Comparison of ENCODE assay signal across 1 cellular context in the genomic region with DNA sequence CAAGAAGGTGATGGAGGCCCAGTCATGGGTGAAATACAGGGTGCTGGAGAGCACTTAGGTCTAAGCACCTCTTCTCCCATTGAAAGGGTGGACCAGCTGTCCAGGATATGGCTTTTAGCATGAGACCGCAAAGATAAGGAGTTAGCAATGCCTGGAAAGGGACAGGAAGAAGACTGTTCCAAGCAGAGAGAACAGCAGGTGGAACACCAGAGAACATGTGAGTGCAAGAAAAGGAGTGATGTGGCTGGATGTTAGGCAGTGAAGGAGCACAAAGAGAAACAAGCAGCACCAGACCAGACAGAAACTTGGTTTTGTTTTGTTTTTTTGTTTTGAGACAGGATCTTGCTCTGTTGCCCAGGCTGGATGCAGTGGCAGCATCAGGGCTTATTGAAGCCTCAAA.
TF ChIP-seq lines count a peak whose summit lies in the region.

No MANE protein-coding gene starts in this region.

TF ChIP-seq in H1, 55 proteins besides CTCF, POLR2A, EP300 and RAD21:
- TF ChIP-seq CREB1 (IDR thresholded peaks at IDR 0.05) (no peak), RBBP5 (IDR thresholded peaks at IDR 0.05; ENCODE audit: borderline replicate concordance, low read depth, low read length) (no peak), SIN3A (conservative IDR thresholded peaks at IDR 0.05 in 1 of 2, IDR thresholded peaks at IDR 0.05 in 1 of 2; ENCODE audit: low read depth in 1 of 2, low read length in 2 of 2) (no peak), RNF2 (IDR thresholded peaks at IDR 0.05; ENCODE audit: borderline replicate concordance, low read depth, low read length, missing control alignments, poor library complexity, severe bottlenecking) (no peak), SP2 (IDR thresholded peaks at IDR 0.05; ENCODE audit: low read length) (no peak), GTF2F1 (IDR thresholded peaks at IDR 0.05; ENCODE audit: borderline replicate concordance, low read depth, low read length) (no peak), RXRA (IDR thresholded peaks at IDR 0.05; ENCODE audit: insufficient read depth, low read depth, low read length) (no peak), CEBPB (IDR thresholded peaks at IDR 0.05; ENCODE audit: low read depth, low read length) (no peak), KDM4A (IDR thresholded peaks at IDR 0.05; ENCODE audit: low read depth, low read length, severe bottlenecking) (no peak), KDM1A (IDR thresholded peaks at IDR 0.05; ENCODE audit: borderline replicate concordance, low read length) (no peak), YY1 (IDR thresholded peaks at IDR 0.05; ENCODE audit: low read depth, low read length) (no peak), POLR2AphosphoS5 (IDR thresholded peaks at IDR 0.05; ENCODE audit: low read depth, low read length) (no peak), SIRT6 (IDR thresholded peaks at IDR 0.05; ENCODE audit: low read length) (no peak), ZNF274 (IDR thresholded peaks at IDR 0.05; ENCODE audit: borderline replicate concordance, extremely low read depth, low read length) (no peak)
- TF ChIP-seq, protein P1, sequence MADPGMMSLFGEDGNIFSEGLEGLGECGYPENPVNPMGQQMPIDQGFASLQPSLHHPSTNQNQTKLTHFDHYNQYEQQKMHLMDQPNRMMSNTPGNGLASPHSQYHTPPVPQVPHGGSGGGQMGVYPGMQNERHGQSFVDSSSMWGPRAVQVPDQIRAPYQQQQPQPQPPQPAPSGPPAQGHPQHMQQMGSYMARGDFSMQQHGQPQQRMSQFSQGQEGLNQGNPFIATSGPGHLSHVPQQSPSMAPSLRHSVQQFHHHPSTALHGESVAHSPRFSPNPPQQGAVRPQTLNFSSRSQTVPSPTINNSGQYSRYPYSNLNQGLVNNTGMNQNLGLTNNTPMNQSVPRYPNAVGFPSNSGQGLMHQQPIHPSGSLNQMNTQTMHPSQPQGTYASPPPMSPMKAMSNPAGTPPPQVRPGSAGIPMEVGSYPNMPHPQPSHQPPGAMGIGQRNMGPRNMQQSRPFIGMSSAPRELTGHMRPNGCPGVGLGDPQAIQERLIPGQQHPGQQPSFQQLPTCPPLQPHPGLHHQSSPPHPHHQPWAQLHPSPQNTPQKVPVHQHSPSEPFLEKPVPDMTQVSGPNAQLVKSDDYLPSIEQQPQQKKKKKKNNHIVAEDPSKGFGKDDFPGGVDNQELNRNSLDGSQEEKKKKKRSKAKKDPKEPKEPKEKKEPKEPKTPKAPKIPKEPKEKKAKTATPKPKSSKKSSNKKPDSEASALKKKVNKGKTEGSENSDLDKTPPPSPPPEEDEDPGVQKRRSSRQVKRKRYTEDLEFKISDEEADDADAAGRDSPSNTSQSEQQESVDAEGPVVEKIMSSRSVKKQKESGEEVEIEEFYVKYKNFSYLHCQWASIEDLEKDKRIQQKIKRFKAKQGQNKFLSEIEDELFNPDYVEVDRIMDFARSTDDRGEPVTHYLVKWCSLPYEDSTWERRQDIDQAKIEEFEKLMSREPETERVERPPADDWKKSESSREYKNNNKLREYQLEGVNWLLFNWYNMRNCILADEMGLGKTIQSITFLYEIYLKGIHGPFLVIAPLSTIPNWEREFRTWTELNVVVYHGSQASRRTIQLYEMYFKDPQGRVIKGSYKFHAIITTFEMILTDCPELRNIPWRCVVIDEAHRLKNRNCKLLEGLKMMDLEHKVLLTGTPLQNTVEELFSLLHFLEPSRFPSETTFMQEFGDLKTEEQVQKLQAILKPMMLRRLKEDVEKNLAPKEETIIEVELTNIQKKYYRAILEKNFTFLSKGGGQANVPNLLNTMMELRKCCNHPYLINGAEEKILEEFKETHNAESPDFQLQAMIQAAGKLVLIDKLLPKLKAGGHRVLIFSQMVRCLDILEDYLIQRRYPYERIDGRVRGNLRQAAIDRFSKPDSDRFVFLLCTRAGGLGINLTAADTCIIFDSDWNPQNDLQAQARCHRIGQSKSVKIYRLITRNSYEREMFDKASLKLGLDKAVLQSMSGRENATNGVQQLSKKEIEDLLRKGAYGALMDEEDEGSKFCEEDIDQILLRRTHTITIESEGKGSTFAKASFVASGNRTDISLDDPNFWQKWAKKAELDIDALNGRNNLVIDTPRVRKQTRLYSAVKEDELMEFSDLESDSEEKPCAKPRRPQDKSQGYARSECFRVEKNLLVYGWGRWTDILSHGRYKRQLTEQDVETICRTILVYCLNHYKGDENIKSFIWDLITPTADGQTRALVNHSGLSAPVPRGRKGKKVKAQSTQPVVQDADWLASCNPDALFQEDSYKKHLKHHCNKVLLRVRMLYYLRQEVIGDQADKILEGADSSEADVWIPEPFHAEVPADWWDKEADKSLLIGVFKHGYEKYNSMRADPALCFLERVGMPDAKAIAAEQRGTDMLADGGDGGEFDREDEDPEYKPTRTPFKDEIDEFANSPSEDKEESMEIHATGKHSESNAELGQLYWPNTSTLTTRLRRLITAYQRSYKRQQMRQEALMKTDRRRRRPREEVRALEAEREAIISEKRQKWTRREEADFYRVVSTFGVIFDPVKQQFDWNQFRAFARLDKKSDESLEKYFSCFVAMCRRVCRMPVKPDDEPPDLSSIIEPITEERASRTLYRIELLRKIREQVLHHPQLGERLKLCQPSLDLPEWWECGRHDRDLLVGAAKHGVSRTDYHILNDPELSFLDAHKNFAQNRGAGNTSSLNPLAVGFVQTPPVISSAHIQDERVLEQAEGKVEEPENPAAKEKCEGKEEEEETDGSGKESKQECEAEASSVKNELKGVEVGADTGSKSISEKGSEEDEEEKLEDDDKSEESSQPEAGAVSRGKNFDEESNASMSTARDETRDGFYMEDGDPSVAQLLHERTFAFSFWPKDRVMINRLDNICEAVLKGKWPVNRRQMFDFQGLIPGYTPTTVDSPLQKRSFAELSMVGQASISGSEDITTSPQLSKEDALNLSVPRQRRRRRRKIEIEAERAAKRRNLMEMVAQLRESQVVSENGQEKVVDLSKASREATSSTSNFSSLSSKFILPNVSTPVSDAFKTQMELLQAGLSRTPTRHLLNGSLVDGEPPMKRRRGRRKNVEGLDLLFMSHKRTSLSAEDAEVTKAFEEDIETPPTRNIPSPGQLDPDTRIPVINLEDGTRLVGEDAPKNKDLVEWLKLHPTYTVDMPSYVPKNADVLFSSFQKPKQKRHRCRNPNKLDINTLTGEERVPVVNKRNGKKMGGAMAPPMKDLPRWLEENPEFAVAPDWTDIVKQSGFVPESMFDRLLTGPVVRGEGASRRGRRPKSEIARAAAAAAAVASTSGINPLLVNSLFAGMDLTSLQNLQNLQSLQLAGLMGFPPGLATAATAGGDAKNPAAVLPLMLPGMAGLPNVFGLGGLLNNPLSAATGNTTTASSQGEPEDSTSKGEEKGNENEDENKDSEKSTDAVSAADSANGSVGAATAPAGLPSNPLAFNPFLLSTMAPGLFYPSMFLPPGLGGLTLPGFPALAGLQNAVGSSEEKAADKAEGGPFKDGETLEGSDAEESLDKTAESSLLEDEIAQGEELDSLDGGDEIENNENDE (IDR thresholded peaks at IDR 0.05; ENCODE audit: insufficient replicate concordance, low read length), result no peak
- TF ChIP-seq, protein P2, sequence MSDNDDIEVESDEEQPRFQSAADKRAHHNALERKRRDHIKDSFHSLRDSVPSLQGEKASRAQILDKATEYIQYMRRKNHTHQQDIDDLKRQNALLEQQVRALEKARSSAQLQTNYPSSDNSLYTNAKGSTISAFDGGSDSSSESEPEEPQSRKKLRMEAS (IDR thresholded peaks at IDR 0.05), result no peak
- TF ChIP-seq, protein P3, sequence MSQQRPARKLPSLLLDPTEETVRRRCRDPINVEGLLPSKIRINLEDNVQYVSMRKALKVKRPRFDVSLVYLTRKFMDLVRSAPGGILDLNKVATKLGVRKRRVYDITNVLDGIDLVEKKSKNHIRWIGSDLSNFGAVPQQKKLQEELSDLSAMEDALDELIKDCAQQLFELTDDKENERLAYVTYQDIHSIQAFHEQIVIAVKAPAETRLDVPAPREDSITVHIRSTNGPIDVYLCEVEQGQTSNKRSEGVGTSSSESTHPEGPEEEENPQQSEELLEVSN (IDR thresholded peaks at IDR 0.05), result no peak
